27 cellular contexts compared by ENCODE assay signal in the genomic region with DNA sequence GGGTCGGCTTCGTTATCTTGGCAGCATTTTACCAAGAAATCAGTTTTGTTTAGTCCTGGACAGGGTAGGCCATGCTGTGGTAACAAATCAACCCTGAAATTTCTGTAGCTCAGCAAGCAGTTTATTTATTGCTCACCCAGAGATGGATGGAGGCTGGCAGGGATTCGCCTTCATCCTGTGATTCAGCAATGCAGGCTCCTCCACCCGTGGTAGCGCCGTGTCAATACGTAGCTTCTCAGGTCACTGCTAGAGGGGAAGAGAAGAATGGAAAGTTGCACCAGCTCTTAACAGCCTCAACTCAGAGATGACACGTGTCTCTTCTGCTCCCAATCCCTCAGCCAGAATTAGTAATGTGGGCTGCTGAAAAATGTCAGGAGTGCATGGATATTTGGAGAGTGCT.
"Had no signal": no experiment of that assay in that cellular context is flagged by ENCODE, and none has a peak within 500 bp of the region (broad histone marks: within the 10 kb centered on the region; RNA-seq: fewer than 3 reads in every experiment).

No MANE protein-coding gene starts in this region.

- DNase-seq: activated CD4-positive, alpha-beta memory T cell treated with anti-CD3 and anti-CD28 coated beads, Interleukin-2, amount 10 ng/mL, durations not matched to agents 7 days and 5 days; activated CD4-positive, alpha-beta T cell treated with anti-CD3 and anti-CD28 coated beads for 4 hours; activated CD8-positive, alpha-beta memory T cell treated with anti-CD3 and anti-CD28 coated beads for 24 hours; activated CD8-positive, alpha-beta memory T cell treated with anti-CD3 and anti-CD28 coated beads, Interleukin-2, amount 10 ng/mL, durations not matched to agents 7 days and 5 days; activated gamma-delta T cell treated with Interleukin-2 at 50 U/mL for 16 hours; activated naive CD4-positive, alpha-beta T cell treated with anti-CD3 and anti-CD28 coated beads, Interleukin-2, amount 50 U/mL, for 16 hours; activated naive CD8-positive, alpha-beta T cell treated with anti-CD3 and anti-CD28 coated beads for 36 hours; activated T-cell treated with anti-CD3 and anti-CD28 coated beads, Interleukin-2, amount 50 U/mL, for 1 hour; amygdala; cerebellar nuclear complex; Kasumi-1; KG1; MG63; NCI-H1048; NCI-H1105 treated with DMSO at 0.1 percent for 48 hours; NCI-H1436; NCI-H1694; NCI-H1930; NCI-H2081 treated with DMSO at 0.1 percent for 48 hours; NCI-H345; NCI-H524 treated with DMSO at 0.1 percent for 48 hours; NK-92 treated with Interleukin-12 subunit alpha and Interleukin-12 subunit beta, amount 100 ng/mL, for 24 hours; PC-3; Peyer's patch; RPMI8226; SHP77 treated with DMSO at 0.1 percent for 48 hours; SK-N-SH had no signal
